Comparison of ENCODE assay signal across 16 cellular contexts in genomic region chr21:24076179-24076578, GRCh38.
DNase-seq lines count a peak whose midpoint lies in the region; FAIRE-seq and TF ChIP-seq lines count a peak whose summit lies in the region.
"Had no signal": no experiment of that assay in that cellular context is flagged by ENCODE, and none has a peak within 500 bp of the region (broad histone marks: within the 10 kb centered on the region; RNA-seq: fewer than 3 reads in every experiment).

No MANE protein-coding gene starts in this region.

- H3K27ac ChIP-seq in AG04450 (ENCODE audit: low read depth, low read length) (no peak overlapping the region), SU-DHL-6 (ENCODE audit: low read depth, low read length) (no peak overlapping the region)
- no peak overlapping the region for H3K27ac ChIP-seq in effector memory CD4-positive, alpha-beta T cell (ENCODE audit: insufficient read depth, low read length, poor library complexity, severe bottlenecking)
- H3K27ac ChIP-seq: BLaER1 treated with 17β-estradiol and CSF1 and Interleukin-3, amounts not matched to agents 10 nM and 100 nM; vagina had no signal

- CTCF ChIA-PET in AG04450 (lab: Charles Lee) = interaction anchor here (1.3 to 1.5 kb wide), 2 partner anchors 20 to 222 kb away, joined by 3 to 12 read pairs; no protein-coding TSS in a partner anchor

- peak; percentile 10 for DNase-seq in AG04450 (ENCODE audit: low read depth, low spot score)
- DNase-seq in KBM-7 = peak; percentile 7
- DNase-seq in frontal cortex (ENCODE audit: low spot score in 2 of 2) = no peak
- no peak for DNase-seq in effector memory CD4-positive, alpha-beta T cell
- DNase-seq in GM13977 (ENCODE audit: low spot score) = no peak
- no peak for DNase-seq in NCI-H510A treated with DMSO at 0.1 percent for 48 hours (lab: John Stamatoyannopoulos, UW)
- DNase-seq in DMS153 treated with DMSO at 0.1 percent for 48 hours (lab: John Stamatoyannopoulos, UW; ENCODE audit: unreplicated experiment) = no peak
- DNase-seq: activated CD4-positive, alpha-beta T cell treated with anti-CD3 and anti-CD28 coated beads for 48 hours; H7; NCI-H1694; NCI-H510A; stimulated activated CD4-positive, alpha-beta T cell treated with anti-CD3 and anti-CD28 coated beads, Interleukin-12 subunit alpha, Interleukin-12 subunit beta, amount 100 ng/mL, for 4 hours; stimulated activated naive CD8-positive, alpha-beta T cell treated with anti-CD3 and anti-CD28 coated beads, Interleukin-15, amount 100 ng/mL, for 72 hours had no signal

- no peaks in the 10 kb centered on the region for H3K27me3 ChIP-seq in AG04450 (ENCODE audit: control insufficient read depth, insufficient read depth, low read length)
- H3K27me3 ChIP-seq in SU-DHL-6 (ENCODE audit: low read length) = no peaks in the 10 kb centered on the region
- H3K27me3 ChIP-seq in effector memory CD4-positive, alpha-beta T cell (replicated peaks; ENCODE audit: control insufficient read depth, insufficient read depth, low read length, poor library complexity, severe bottlenecking) = no peaks in the 10 kb centered on the region
- H3K27me3 ChIP-seq: BLaER1 treated with 17β-estradiol and CSF1 and Interleukin-3, amounts not matched to agents 10 nM and 100 nM; vagina had no signal

- no peaks in the 10 kb centered on the region for H3K9me2 ChIP-seq in SU-DHL-6 (replicated peaks; ENCODE audit: insufficient read depth, low read length)

- peak; percentile 68 for FAIRE-seq in frontal cortex (lab: Jason Lieb, UNC)

- H3K4me3 ChIP-seq in AG04450 (ENCODE audit: low read depth, low read length) (no peak overlapping the region), SU-DHL-6 (ENCODE audit: insufficient read depth, low read length, poor library complexity, severe bottlenecking) (no peak overlapping the region)
- no peak overlapping the region for H3K4me3 ChIP-seq in effector memory CD4-positive, alpha-beta T cell (ENCODE audit: insufficient read depth, low read depth, low read length, poor library complexity, severe bottlenecking)
- H3K4me3 ChIP-seq: BLaER1 treated with 17β-estradiol and CSF1 and Interleukin-3, amounts not matched to agents 10 nM and 100 nM; vagina had no signal

- in situ Hi-C loops in KBM-7 (cut with MboI; ENCODE audit: low pct_unique_long_range_greater_than_20kb, low sequenced_read_pairs) (no loop called here), GM13977 (cut with MboI; ENCODE audit: low pct_unique_long_range_greater_than_20kb, low sequenced_read_pairs, unreplicated experiment) (no loop called here)

- H3K4me2 ChIP-seq in SU-DHL-6 (ENCODE audit: low read depth, low read length, poor library complexity, severe bottlenecking) = no peak overlapping the region
- H3K4me2 ChIP-seq: BLaER1 treated with 17β-estradiol and CSF1 and Interleukin-3, amounts not matched to agents 10 nM and 100 nM had no signal

- no peaks in the 10 kb centered on the region for H3K36me3 ChIP-seq in SU-DHL-6 (ENCODE audit: low read length)
- H3K36me3 ChIP-seq in effector memory CD4-positive, alpha-beta T cell (ENCODE audit: control insufficient read depth, insufficient read depth, low read length) = no peaks in the 10 kb centered on the region
- H3K36me3 ChIP-seq: vagina had no signal

- H4K20me1 ChIP-seq in SU-DHL-6 (ENCODE audit: low read depth, low read length) = no peaks in the 10 kb centered on the region
- H4K20me1 ChIP-seq: BLaER1 treated with 17β-estradiol and CSF1 and Interleukin-3, amounts not matched to agents 10 nM and 100 nM had no signal

- H3K79me2 ChIP-seq in SU-DHL-6 (ENCODE audit: insufficient read depth, low read length) = no peaks in the 10 kb centered on the region

- H3K4me1 ChIP-seq in effector memory CD4-positive, alpha-beta T cell (ENCODE audit: control insufficient read depth, insufficient read depth, low read length, poor library complexity, severe bottlenecking) = no peaks in the 10 kb centered on the region
- H3K4me1 ChIP-seq: BLaER1 treated with 17β-estradiol and CSF1 and Interleukin-3, amounts not matched to agents 10 nM and 100 nM; vagina had no signal

- no peaks in the 10 kb centered on the region for H3F3A ChIP-seq in SU-DHL-6 (ENCODE audit: insufficient read depth)

- POLR2A ChIA-PET in AG04450 (lab: Yijun Ruan, JAX) = no interaction called here

- TF ChIP-seq CTCF in AG04450 (IDR thresholded peaks at IDR 0.05; ENCODE audit: low read depth, low read length) (peak; percentile 27; the same call in 1 of the 2 replicates), SU-DHL-6 (IDR thresholded peaks at IDR 0.05; ENCODE audit: insufficient read depth, low read length, poor library complexity, severe bottlenecking) (peak; percentile 33), GM13977 (IDR thresholded peaks at IDR 0.05; ENCODE audit: extremely low read depth, insufficient read depth, missing control alignments) (no peak)

- H3K9ac ChIP-seq in SU-DHL-6 (ENCODE audit: low read length) = no peak overlapping the region
- H3K9ac ChIP-seq: BLaER1 treated with 17β-estradiol and CSF1 and Interleukin-3, amounts not matched to agents 10 nM and 100 nM had no signal

- H3K9me3 ChIP-seq in AG04450 (ENCODE audit: control insufficient read depth, insufficient read depth, low read length) (no peaks in the 10 kb centered on the region), SU-DHL-6 (ENCODE audit: insufficient read depth, low read length) (peaks cover 12% of the 10 kb centered on the region; the same call in 1 of the 2 replicates)
- no peaks in the 10 kb centered on the region for H3K9me3 ChIP-seq in effector memory CD4-positive, alpha-beta T cell (ENCODE audit: control insufficient read depth, low read length)
- H3K9me3 ChIP-seq: vagina had no signal

- peak overlapping the region; percentile 43 for H2AFZ ChIP-seq in SU-DHL-6 (ENCODE audit: low read depth, low read length, severe bottlenecking)

Comparison
In these comparisons a context has a peak if more than half of its experiments do, and no peak if none do; other contexts are left out.
1. DNase-seq: peak in AG04450 (single experiment) and KBM-7 (single experiment); none in frontal cortex (0 of 2), effector memory CD4-positive, alpha-beta T cell (0 of 3), GM13977 (single experiment), NCI-H510A treated with DMSO at 0.1 percent for 48 hours (single experiment) and DMS153 treated with DMSO at 0.1 percent for 48 hours (single experiment).